12 cellular contexts compared by ENCODE assay signal in the genomic region with DNA sequence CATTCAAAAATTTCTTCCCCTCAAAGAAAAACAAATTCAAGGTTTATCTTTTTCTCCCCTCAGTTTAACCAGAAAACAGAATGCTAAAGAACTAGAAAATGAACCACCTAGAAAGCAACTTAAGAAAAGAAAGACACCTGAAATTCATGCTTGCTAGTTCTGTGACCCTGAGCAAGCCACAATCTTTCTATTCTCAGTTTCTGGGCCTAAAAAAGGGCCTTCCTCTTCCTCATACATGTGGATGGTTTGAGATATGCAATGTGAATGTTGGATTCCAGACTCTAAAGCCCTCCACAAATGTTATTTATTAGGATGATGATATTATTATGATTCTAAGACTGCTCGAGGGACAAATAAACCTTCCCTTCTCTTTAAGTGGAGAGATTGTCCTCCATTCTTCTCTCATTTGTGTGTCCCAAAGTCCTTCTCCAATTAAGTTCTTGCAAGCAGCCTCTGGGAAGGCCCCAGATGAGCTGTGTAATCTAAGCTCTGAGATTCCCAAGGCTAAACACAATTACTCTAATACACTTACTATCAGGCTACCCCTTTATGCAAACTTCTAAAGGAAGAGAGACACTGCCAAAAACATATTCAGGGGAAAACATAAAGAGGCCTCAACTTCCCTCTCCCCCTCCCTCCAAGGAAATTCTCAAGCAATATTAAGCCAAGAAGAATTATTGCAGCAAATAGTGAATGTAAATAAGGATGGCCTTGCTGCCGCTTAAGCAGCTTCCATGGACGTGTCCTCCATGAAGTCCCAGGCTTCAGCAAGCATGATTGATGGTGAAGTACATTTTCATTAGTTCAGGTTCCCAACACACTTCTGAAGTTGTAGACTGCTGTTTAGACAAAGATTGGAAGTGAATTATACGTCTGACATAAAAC.
DNase-seq lines count a peak whose midpoint lies in the region; ATAC-seq and TF ChIP-seq lines count a peak whose summit lies in the region.
"Had no signal": no experiment of that assay in that cellular context is flagged by ENCODE, and none has a peak within 500 bp of the region (broad histone marks: within the 10 kb centered on the region; RNA-seq: fewer than 3 reads in every experiment).

No MANE protein-coding gene starts in this region.

- peaks cover 11 to 22% (median 15%) of the 10 kb centered on the region in 7 donors for H3K4me1 Mint-ChIP-seq in naive thymus-derived CD4-positive, alpha-beta T cell

- no peak overlapping the region for H3K4me3 ChIP-seq in naive thymus-derived CD4-positive, alpha-beta T cell (ENCODE audit: low read length)

- CTCF ChIA-PET in GM10248 (lab: Yijun Ruan, JAX) = interaction anchor here (0.9 to 1.9 kb wide), 5 partner anchors 13 to 66 kb away, joined by 3 to 6 read pairs (median 4); no protein-coding TSS in a partner anchor
- CTCF ChIA-PET in naive thymus-derived CD4-positive, alpha-beta T cell (lab: Charles Lee) = no interaction called here

- no peak overlapping the region for H3K27ac Mint-ChIP-seq in naive thymus-derived CD4-positive, alpha-beta T cell
- H3K27ac Mint-ChIP-seq: activated CD8-positive, alpha-beta memory T cell treated with anti-CD3 and anti-CD28 coated beads, Interleukin-2, amount 10 ng/mL, durations not matched to agents 7 days and 5 days had no signal

- H3K27me3 ChIP-seq in naive thymus-derived CD4-positive, alpha-beta T cell (ENCODE audit: control insufficient read depth in 2 of 2, insufficient read depth in 2 of 2, low read length in 2 of 2) = no peaks in the 10 kb centered on the region
- H3K27me3 ChIP-seq: brain microvascular endothelial cell had no signal

- peaks cover 0 to 4% (median 0%) of the 10 kb centered on the region in 5 donors for H3K36me3 Mint-ChIP-seq in naive thymus-derived CD4-positive, alpha-beta T cell

- TF ChIP-seq CTCF in GM10248 (IDR thresholded peaks at IDR 0.05; ENCODE audit: control extremely low read depth, extremely low read depth, low read depth, missing control alignments) = no peak

- peaks cover 4 to 14% of the 10 kb centered on the region in 2 donors for H3K4me1 ChIP-seq in naive thymus-derived CD4-positive, alpha-beta T cell (ENCODE audit: control insufficient read depth in 2 of 2, insufficient read depth in 2 of 2, low read length in 2 of 2)

- H3K9me3 ChIP-seq in naive thymus-derived CD4-positive, alpha-beta T cell (ENCODE audit: control insufficient read depth in 2 of 3, low read length in 3 of 3) = no peaks in the 10 kb centered on the region

- POLR2A ChIA-PET in GM10248 (lab: Yijun Ruan, JAX) = no interaction called here
- POLR2A ChIA-PET in naive thymus-derived CD4-positive, alpha-beta T cell (lab: Charles Lee) = no interaction called here

- H3K36me3 ChIP-seq in naive thymus-derived CD4-positive, alpha-beta T cell (ENCODE audit: control insufficient read depth in 2 of 3, insufficient read depth in 3 of 3, low read length in 3 of 3) = no peaks in the 10 kb centered on the region
- H3K36me3 ChIP-seq: brain microvascular endothelial cell had no signal

- no peak overlapping the region for H3K4me3 Mint-ChIP-seq in naive thymus-derived CD4-positive, alpha-beta T cell
- H3K4me3 Mint-ChIP-seq: activated CD8-positive, alpha-beta memory T cell treated with anti-CD3 and anti-CD28 coated beads, Interleukin-2, amount 10 ng/mL, durations not matched to agents 7 days and 5 days had no signal

- ATAC-seq in GM19395 (IDR thresholded peaks at IDR 0.05; ENCODE audit: unreplicated experiment) (peak; percentile 98), HG02852 (IDR thresholded peaks at IDR 0.05; ENCODE audit: unreplicated experiment) (peak; percentile 98), HG03565 (IDR thresholded peaks at IDR 0.05; ENCODE audit: unreplicated experiment) (peak; percentile 96)
- ATAC-seq in naive thymus-derived CD4-positive, alpha-beta T cell = no peak
- ATAC-seq: activated CD8-positive, alpha-beta memory T cell treated with anti-CD3 and anti-CD28 coated beads, Interleukin-2, amount 10 ng/mL, durations not matched to agents 7 days and 5 days had no signal

- intact Hi-C loops in naive thymus-derived CD4-positive, alpha-beta T cell (cut with micrococcal nuclease) = loop anchor here (5.0 to 10.0 kb wide), 2 partner anchors 36 to 49 kb away; no protein-coding TSS in a partner anchor

- peaks cover 0 to 4% (median 0%) of the 10 kb centered on the region in 11 donors for H3K9me3 Mint-ChIP-seq in naive thymus-derived CD4-positive, alpha-beta T cell

- H3K27ac ChIP-seq in naive thymus-derived CD4-positive, alpha-beta T cell (ENCODE audit: low read depth, low read length) = no peak overlapping the region
- H3K27ac ChIP-seq: brain microvascular endothelial cell had no signal

- peak; percentile 42 for DNase-seq in GM10248 (ENCODE audit: extremely low spot score)
- DNase-seq in NCI-H446 (lab: John Stamatoyannopoulos, UW) = no peak
- DNase-seq in AG08396 (ENCODE audit: low spot score) = no peak
- DNase-seq in iPS-NIHi7 (ENCODE audit: extremely low spot score) = no peak
- DNase-seq in naive thymus-derived CD4-positive, alpha-beta T cell = no peak
- DNase-seq: activated CD8-positive, alpha-beta memory T cell treated with anti-CD3 and anti-CD28 coated beads, Interleukin-2, amount 10 ng/mL, durations not matched to agents 7 days and 5 days; brain microvascular endothelial cell; NCI-H2227 treated with DMSO at 0.1 percent for 48 hours; posterior cingulate gyrus had no signal

- H3K27me3 Mint-ChIP-seq in naive thymus-derived CD4-positive, alpha-beta T cell = peaks cover 20 to 52% (median 34%) of the 10 kb centered on the region in 5 donors
